Comparison of ENCODE assay signal across 22 cellular contexts in genomic region chr16:67024384-67024896, GRCh38. TPM values are rescaled to one million over a fixed set of nuclear protein-coding genes. Genes with fewer than 3 reads are reported as not detected.
DNase-seq lines count a peak whose midpoint lies in the region; ATAC-seq and TF ChIP-seq lines count a peak whose summit lies in the region.
"Had no signal": no experiment of that assay in that cellular context is flagged by ENCODE, and none has a peak within 500 bp of the region (broad histone marks: within the 10 kb centered on the region; RNA-seq: fewer than 3 reads in every experiment).

No MANE protein-coding gene starts in this region.

- H3K4me1 Mint-ChIP-seq in Caco-2 (ENCODE audit: low read depth, unreplicated experiment): peaks cover 40% of the 10 kb centered on the region

- no peaks in the 10 kb centered on the region for H3K36me3 Mint-ChIP-seq in Caco-2 (ENCODE audit: insufficient read depth, unreplicated experiment)
- H3K36me3 Mint-ChIP-seq: natural killer cell treated with Interleukin-12 subunit alpha and Interleukin-12 subunit beta and Interleukin-15 and Interleukin-18, amount 100 ng/mL, for 72 hours had no signal

- no peak overlapping the region for H3K4me3 Mint-ChIP-seq in Caco-2 (ENCODE audit: unreplicated experiment)
- H3K4me3 Mint-ChIP-seq: activated T-helper 1 cell treated with anti-CD3 and anti-CD28 coated beads, Interleukin-12 subunit alpha, Interleukin-12 subunit beta, Interleukin-2, Interleukin-4 antibody, amounts not matched to agents 30 ng/mL and 10 ng/mL and 1 ng/mL, durations not matched to agents 14 hours and 24 hours and 36 hours; natural killer cell treated with Interleukin-12 subunit alpha and Interleukin-12 subunit beta and Interleukin-15 and Interleukin-18, amount 100 ng/mL, for 72 hours had no signal

- CTCF ChIA-PET in Caco-2 (lab: Charles Lee): no interaction called here

- no peak for TF ChIP-seq CTCF in Caco-2 (IDR thresholded peaks at IDR 0.05; ENCODE audit: insufficient read depth in 1 of 2, low read depth in 1 of 2, low read length in 1 of 2, severe bottlenecking in 1 of 2, unreplicated experiment in 1 of 2)

- ATAC-seq in sciatic nerve: no peak
- ATAC-seq: left lung; natural killer cell treated with Interleukin-12 subunit alpha and Interleukin-12 subunit beta and Interleukin-15 and Interleukin-18, amount 100 ng/mL, for 72 hours; stimulated activated naive CD8-positive, alpha-beta T cell treated with anti-CD3 and anti-CD28 coated beads, Interleukin-15, Interleukin-2, amounts not matched to agents 100 U/mL and 50 U/mL, for 24 hours had no signal

- no peaks in the 10 kb centered on the region for H3K9me3 Mint-ChIP-seq in Caco-2 (ENCODE audit: unreplicated experiment)
- H3K9me3 Mint-ChIP-seq: activated T-helper 1 cell treated with anti-CD3 and anti-CD28 coated beads, Interleukin-12 subunit alpha, Interleukin-12 subunit beta, Interleukin-2, Interleukin-4 antibody, amounts not matched to agents 30 ng/mL and 10 ng/mL and 1 ng/mL, durations not matched to agents 14 hours and 24 hours and 36 hours; natural killer cell treated with Interleukin-12 subunit alpha and Interleukin-12 subunit beta and Interleukin-15 and Interleukin-18, amount 100 ng/mL, for 72 hours had no signal

- H3K27ac Mint-ChIP-seq in Caco-2 (ENCODE audit: unreplicated experiment): peak overlapping the region; percentile 8
- H3K27ac Mint-ChIP-seq: natural killer cell treated with Interleukin-12 subunit alpha and Interleukin-12 subunit beta and Interleukin-15 and Interleukin-18, amount 100 ng/mL, for 72 hours had no signal

- DNase-seq in NCI-H2227 treated with DMSO at 0.1 percent for 48 hours (lab: John Stamatoyannopoulos, UW) (peak; percentile 24), NCI-H2227 (lab: John Stamatoyannopoulos, UW; ENCODE audit: unreplicated experiment) (no peak), Caco-2 (no peak), ecto neural progenitor cell (ENCODE audit: low spot score) (peak; percentile 19), sciatic nerve (ENCODE audit: low spot score) (peak; percentile 57), LoVo (ENCODE audit: low spot score) (no peak), G401 (ENCODE audit: low spot score) (no peak), OCI-M2 (lab: John Stamatoyannopoulos, UW; ENCODE audit: unreplicated experiment) (no peak)
- DNase-seq: 8988T; Calu3; cortex of kidney; Kasumi-1; midbrain; NCI-H1048; NCI-H2029 treated with DMSO at 0.1 percent for 48 hours; NCI-H526; stimulated activated naive CD8-positive, alpha-beta T cell treated with anti-CD3 and anti-CD28 coated beads, Interleukin-15, Interleukin-2, amounts not matched to agents 100 U/mL and 50 U/mL, for 24 hours; SW 1271 had no signal

- POLR2A ChIA-PET in Caco-2 (lab: Charles Lee): interaction anchor here (0.7 kb wide), 1 partner anchor 77 kb away, joined by 3 read pairs; no protein-coding TSS in a partner anchor

- no peaks in the 10 kb centered on the region for H3K27me3 Mint-ChIP-seq in Caco-2 (ENCODE audit: insufficient read depth, unreplicated experiment)

- in situ Hi-C loops in G401 (cut with HindIII; ENCODE audit: low sequenced_read_pairs): no loop called here

- no peak overlapping the region for H3K4me3 ChIP-seq in Caco-2 (ENCODE audit: low read depth, low read length)
- H3K4me3 ChIP-seq: left lung, tibial artery had no signal

- no peaks in the 10 kb centered on the region for H3K27me3 ChIP-seq in Caco-2 (replicated peaks; ENCODE audit: control insufficient read depth, insufficient read depth, low read length)
- H3K27me3 ChIP-seq: left lung, tibial artery had no signal

- no peaks in the 10 kb centered on the region for H3K36me3 ChIP-seq in Caco-2 (ENCODE audit: control insufficient read depth, insufficient read depth, low read length)
- H3K36me3 ChIP-seq: left lung, tibial artery had no signal

- peaks cover 27% of the 10 kb centered on the region for H3K4me1 ChIP-seq in Caco-2

- BruUV-seq in Caco-2 (replicated peaks; lab: Mats Ljungman, UMichigan): no TSS peak

- intact Hi-C loops in Caco-2 (cut with micrococcal nuclease; ENCODE audit: unreplicated experiment): no loop called here
- intact Hi-C loops in sciatic nerve (cut with DNase I): no loop called here

- H3K9me3 ChIP-seq in Caco-2: no peaks in the 10 kb centered on the region
- H3K9me3 ChIP-seq: left lung, tibial artery had no signal

RNA-seq across cellular contexts. Expression of gene CBFB, which starts 4.5 kb away (rescaled TPM):
- total RNA-seq in Caco-2 (2022) (102 and 108 TPM in 2 replicates), sciatic nerve (60.3 TPM)
- total RNA-seq in G401 (2014; rRNA removed; shearing (Covaris generic)): 17.0 and 40.9 TPM in 2 replicates

RNA-seq across cellular contexts. Expression of gene CES4A, which starts 36.1 kb away (rescaled TPM):
- not detected in 2 replicates for total RNA-seq in Caco-2 (2022)
- total RNA-seq in sciatic nerve: 13.2 TPM
- 0.34 TPM in 1 of 2 replicates, not detected in the other for total RNA-seq in G401 (2014; rRNA removed; shearing (Covaris generic))
- total RNA-seq: Calu3 had no signal

Comparison
In these comparisons a context has a peak if more than half of its experiments do, and no peak if none do; other contexts are left out.
1. DNase-seq: peak in NCI-H2227 treated with DMSO at 0.1 percent for 48 hours (single experiment), ecto neural progenitor cell (single experiment) and sciatic nerve (single experiment); none in NCI-H2227 (single experiment), Caco-2 (0 of 2), LoVo (single experiment), G401 (single experiment) and OCI-M2 (single experiment).
2. RNA of gene CES4A, which starts 36.1 kb away (total RNA-seq): 13.2 TPM in sciatic nerve (single experiment); 0.34 TPM in G401 and not detected in Caco-2; every median in the first group is over 10 times any median in the second.